8 cellular contexts compared by ENCODE assay signal in genomic region chr17:67475161-67475887, GRCh38.
DNase-seq lines count a peak whose midpoint lies in the region; ATAC-seq lines count a peak whose summit lies in the region.

No MANE protein-coding gene starts in this region.

- peak; percentile 65 for ATAC-seq in HG03097 (IDR thresholded peaks at IDR 0.05; ENCODE audit: low FRiP score, unreplicated experiment)

- DNase-seq in DMS79 (lab: John Stamatoyannopoulos, UW) = peak; percentile 55
- peak; percentile 50 for DNase-seq in NCI-H510A (lab: John Stamatoyannopoulos, UW)
- peak; percentile 83 to 88 for DNase-seq in activated CD4-positive, alpha-beta T cell treated with anti-CD3 and anti-CD28 coated beads for 4 hours
- DNase-seq in cerebellar nuclear complex (lab: John Stamatoyannopoulos, UW) = peak; percentile 48 to 85
- DNase-seq in left kidney (ENCODE audit: low read depth, low spot score) = peak; percentile 90
- peak; percentile 85 for DNase-seq in stimulated activated CD4-positive, alpha-beta T cell treated with anti-CD3 and anti-CD28 coated beads, Interleukin-4, amount 100 ng/mL, for 1 hour
- no peak for DNase-seq in dedifferentiated amniotic fluid mesenchymal stem cell (ENCODE audit: extremely low spot score)
